ENCODE assay signal across 14 cellular contexts in the genomic region with DNA sequence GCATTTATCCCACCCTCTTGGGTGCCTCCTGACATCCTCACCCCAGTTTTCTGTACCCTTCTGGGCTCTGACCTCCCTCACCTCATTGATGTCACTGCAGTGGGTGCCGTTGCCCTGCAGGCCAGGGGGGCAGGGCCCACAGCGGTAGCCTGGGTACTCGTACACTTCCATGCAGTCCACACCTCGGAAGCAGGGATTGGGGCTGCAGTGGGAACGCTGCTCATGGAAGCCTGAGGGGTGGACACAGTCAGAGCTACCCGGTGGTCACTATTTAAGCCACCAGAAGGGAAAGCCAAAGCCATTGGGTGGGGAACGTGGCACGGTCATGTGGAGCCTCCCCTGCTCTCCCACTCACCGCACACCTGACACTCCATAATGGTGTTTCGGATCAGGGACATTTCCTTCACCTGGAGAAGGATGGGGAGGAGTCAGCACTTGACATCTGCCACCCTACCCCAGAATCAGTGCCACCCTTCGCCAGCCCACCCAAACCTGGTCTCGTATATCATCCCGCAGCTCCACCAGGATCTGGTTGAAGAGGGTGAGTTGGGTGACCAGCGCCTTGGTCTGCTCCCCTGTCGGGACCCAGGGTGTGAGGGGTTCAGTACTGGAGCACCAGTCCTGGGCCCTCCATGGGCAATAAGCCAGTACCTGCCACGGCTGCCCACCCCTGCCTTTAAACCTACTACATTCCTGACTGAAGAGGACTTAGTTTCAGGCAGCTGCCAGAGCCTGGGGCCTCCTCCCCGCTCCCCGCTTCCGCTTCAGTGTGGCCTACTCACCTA. TPM values are rescaled to one million over a fixed set of nuclear protein-coding genes. Genes with fewer than 3 reads are reported as not detected.
"Had no signal": no experiment of that assay in that cellular context is flagged by ENCODE, and none has a peak within 500 bp of the region (broad histone marks: within the 10 kb centered on the region; RNA-seq: fewer than 3 reads in every experiment).

No MANE protein-coding gene starts in this region.

- H3K9me3 Mint-ChIP-seq: activated naive CD8-positive, alpha-beta T cell treated with anti-CD3 and anti-CD28 coated beads, Interleukin-2, amount 50 U/mL, for 24 hours; memory B cell; naive thymus-derived CD4-positive, alpha-beta T cell; stimulated activated naive B cell treated with anti-CD40 and anti-IgM and Interleukin-4, amounts not matched to agents 10 μg/mL and 1 μg/mL and 100 μg/mL, for 72 hours had no signal

- H3K4me3 Mint-ChIP-seq: activated naive CD8-positive, alpha-beta T cell treated with anti-CD3 and anti-CD28 coated beads, Interleukin-2, amount 50 U/mL, for 24 hours; memory B cell; naive thymus-derived CD4-positive, alpha-beta T cell; stimulated activated naive B cell treated with anti-CD40 and anti-IgM and Interleukin-4, amounts not matched to agents 10 μg/mL and 1 μg/mL and 100 μg/mL, for 72 hours had no signal

- H3K4me3 ChIP-seq: ascending aorta, left lung, mucosa of descending colon, tibial artery had no signal

- H3K27ac Mint-ChIP-seq: activated naive CD8-positive, alpha-beta T cell treated with anti-CD3 and anti-CD28 coated beads, Interleukin-2, amount 50 U/mL, for 24 hours; memory B cell; stimulated activated naive B cell treated with anti-CD40 and anti-IgM and Interleukin-4, amounts not matched to agents 10 μg/mL and 1 μg/mL and 100 μg/mL, for 72 hours had no signal

- H3K27ac ChIP-seq: ascending aorta, left lung, tibial artery had no signal

- ATAC-seq: activated naive CD8-positive, alpha-beta T cell treated with anti-CD3 and anti-CD28 coated beads, Interleukin-2, amount 50 U/mL, for 24 hours; left lung; mucosa of descending colon; naive thymus-derived CD4-positive, alpha-beta T cell; stimulated activated naive B cell treated with anti-CD40 and anti-IgM and Interleukin-4, amounts not matched to agents 10 μg/mL and 1 μg/mL and 100 μg/mL, for 72 hours had no signal

- H3K36me3 Mint-ChIP-seq: memory B cell had no signal

- H3K27me3 Mint-ChIP-seq: activated naive CD8-positive, alpha-beta T cell treated with anti-CD3 and anti-CD28 coated beads, Interleukin-2, amount 50 U/mL, for 24 hours; memory B cell; naive thymus-derived CD4-positive, alpha-beta T cell; stimulated activated naive B cell treated with anti-CD40 and anti-IgM and Interleukin-4, amounts not matched to agents 10 μg/mL and 1 μg/mL and 100 μg/mL, for 72 hours had no signal

- H3K9me3 ChIP-seq: ascending aorta, left lung, mucosa of descending colon, tibial artery had no signal

- DNase-seq: activated CD4-positive, alpha-beta T cell treated with anti-CD3 and anti-CD28 coated beads for 1 hour; activated naive CD4-positive, alpha-beta T cell; activated naive CD8-positive, alpha-beta T cell treated with anti-CD3 and anti-CD28 coated beads, Interleukin-2, amount 50 U/mL, for 24 hours; hippocampal formation; naive thymus-derived CD4-positive, alpha-beta T cell; nucleus accumbens; stimulated activated CD4-positive, alpha-beta T cell treated with anti-CD3 and anti-CD28 coated beads, Interleukin-4, amount 100 ng/mL, for 1 hour; stimulated activated naive B cell treated with anti-CD40 and anti-IgM and Interleukin-4, amounts not matched to agents 10 μg/mL and 1 μg/mL and 100 μg/mL, for 72 hours; T1000; tibial artery had no signal

- H3K27me3 ChIP-seq: ascending aorta, left lung, tibial artery had no signal

RNA-seq across cellular contexts. Expression of gene TRIM46, which starts 29.3 kb away (rescaled TPM):
- total RNA-seq: ascending aorta had no signal
